ENCODE assay signal across 1 cellular context in the genomic region with DNA sequence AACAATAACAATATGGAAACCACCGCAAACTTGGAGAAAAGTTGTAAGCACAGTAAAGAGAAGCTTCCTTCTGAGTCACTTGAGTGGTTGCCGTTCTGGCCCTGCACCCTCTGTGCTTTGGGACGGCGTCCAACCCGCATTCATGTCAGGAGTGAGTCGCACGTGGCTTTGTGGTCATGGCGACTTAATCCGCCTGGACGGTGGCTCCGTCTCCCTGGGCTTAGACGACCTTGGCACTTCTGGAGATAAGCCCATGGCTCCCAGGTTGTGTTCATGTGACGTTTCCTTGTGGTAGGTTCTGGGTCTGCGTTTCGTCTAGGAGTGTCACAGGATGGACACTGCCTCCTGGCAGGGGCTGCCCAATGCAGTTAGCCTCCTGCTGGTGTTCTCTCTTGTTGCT.
TF ChIP-seq lines count a peak whose summit lies in the region.

No MANE protein-coding gene starts in this region.

TF ChIP-seq in GM23338, 12 proteins besides CTCF, POLR2A, EP300 and RAD21 (continued from another document):
- TF ChIP-seq, protein P1, sequence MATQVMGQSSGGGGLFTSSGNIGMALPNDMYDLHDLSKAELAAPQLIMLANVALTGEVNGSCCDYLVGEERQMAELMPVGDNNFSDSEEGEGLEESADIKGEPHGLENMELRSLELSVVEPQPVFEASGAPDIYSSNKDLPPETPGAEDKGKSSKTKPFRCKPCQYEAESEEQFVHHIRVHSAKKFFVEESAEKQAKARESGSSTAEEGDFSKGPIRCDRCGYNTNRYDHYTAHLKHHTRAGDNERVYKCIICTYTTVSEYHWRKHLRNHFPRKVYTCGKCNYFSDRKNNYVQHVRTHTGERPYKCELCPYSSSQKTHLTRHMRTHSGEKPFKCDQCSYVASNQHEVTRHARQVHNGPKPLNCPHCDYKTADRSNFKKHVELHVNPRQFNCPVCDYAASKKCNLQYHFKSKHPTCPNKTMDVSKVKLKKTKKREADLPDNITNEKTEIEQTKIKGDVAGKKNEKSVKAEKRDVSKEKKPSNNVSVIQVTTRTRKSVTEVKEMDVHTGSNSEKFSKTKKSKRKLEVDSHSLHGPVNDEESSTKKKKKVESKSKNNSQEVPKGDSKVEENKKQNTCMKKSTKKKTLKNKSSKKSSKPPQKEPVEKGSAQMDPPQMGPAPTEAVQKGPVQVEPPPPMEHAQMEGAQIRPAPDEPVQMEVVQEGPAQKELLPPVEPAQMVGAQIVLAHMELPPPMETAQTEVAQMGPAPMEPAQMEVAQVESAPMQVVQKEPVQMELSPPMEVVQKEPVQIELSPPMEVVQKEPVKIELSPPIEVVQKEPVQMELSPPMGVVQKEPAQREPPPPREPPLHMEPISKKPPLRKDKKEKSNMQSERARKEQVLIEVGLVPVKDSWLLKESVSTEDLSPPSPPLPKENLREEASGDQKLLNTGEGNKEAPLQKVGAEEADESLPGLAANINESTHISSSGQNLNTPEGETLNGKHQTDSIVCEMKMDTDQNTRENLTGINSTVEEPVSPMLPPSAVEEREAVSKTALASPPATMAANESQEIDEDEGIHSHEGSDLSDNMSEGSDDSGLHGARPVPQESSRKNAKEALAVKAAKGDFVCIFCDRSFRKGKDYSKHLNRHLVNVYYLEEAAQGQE (IDR thresholded peaks at IDR 0.05; ENCODE audit: unreplicated experiment) = no peak
- no peak for TF ChIP-seq STAT1 (IDR thresholded peaks at IDR 0.05; ENCODE audit: unreplicated experiment)
